Comparison of ENCODE assay signal across 1 cellular context in the genomic region with DNA sequence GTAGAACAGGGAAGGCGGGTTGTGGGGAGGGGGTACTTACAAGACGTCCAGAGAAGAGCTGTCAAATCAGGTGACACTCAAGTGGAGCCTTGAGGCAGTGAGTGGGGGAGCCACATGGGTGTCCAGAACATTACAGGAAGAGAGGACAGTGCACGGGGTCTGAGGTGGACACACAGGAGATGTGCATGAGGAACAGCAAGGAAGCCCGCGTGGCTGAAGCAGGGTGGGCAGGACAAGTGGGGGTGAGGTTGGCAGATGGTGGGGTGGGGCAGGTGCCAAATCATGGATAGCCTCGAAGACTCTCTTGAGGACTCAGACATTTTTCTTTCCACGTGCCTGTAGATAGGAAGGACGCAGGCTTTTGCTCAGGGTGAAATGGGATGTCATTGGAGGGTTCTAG.
TF ChIP-seq lines count a peak whose summit lies in the region.

No MANE protein-coding gene starts in this region.

TF ChIP-seq in H1, 55 proteins besides CTCF, POLR2A, EP300 and RAD21:
- TF ChIP-seq KDM1A (IDR thresholded peaks at IDR 0.05; ENCODE audit: borderline replicate concordance, low read length) = no peak
- TF ChIP-seq MAFK (IDR thresholded peaks at IDR 0.05; ENCODE audit: low read depth, low read length) = no peak
- no peak for TF ChIP-seq POU5F1 (IDR thresholded peaks at IDR 0.05; ENCODE audit: low read depth, low read length)
- no peak for TF ChIP-seq SAP30 (IDR thresholded peaks at IDR 0.05; ENCODE audit: insufficient read depth, insufficient replicate concordance, low read length)
- no peak for TF ChIP-seq CBX8 (IDR thresholded peaks at IDR 0.05; ENCODE audit: borderline replicate concordance, low read depth, low read length)
- TF ChIP-seq TBP (IDR thresholded peaks at IDR 0.05; ENCODE audit: low read depth, low read length) = no peak
- no peak for TF ChIP-seq BACH1 (IDR thresholded peaks at IDR 0.05; ENCODE audit: low read length)
- no peak for TF ChIP-seq EGR1 (IDR thresholded peaks at IDR 0.05; ENCODE audit: borderline replicate concordance, low read depth, low read length)
- no peak for TF ChIP-seq TCF12 (IDR thresholded peaks at IDR 0.05; ENCODE audit: low read depth, low read length)
- no peak for TF ChIP-seq TAF1 (IDR thresholded peaks at IDR 0.05; ENCODE audit: low read depth, low read length)
- no peak for TF ChIP-seq RFX5 (IDR thresholded peaks at IDR 0.05; ENCODE audit: borderline replicate concordance, low read depth, low read length)
- TF ChIP-seq RXRA (IDR thresholded peaks at IDR 0.05; ENCODE audit: insufficient read depth, low read depth, low read length) = no peak
TF ChIP-seq in H1: peak in this region for 0.
